Comparison of ENCODE assay signal across 10 cellular contexts in the genomic region with DNA sequence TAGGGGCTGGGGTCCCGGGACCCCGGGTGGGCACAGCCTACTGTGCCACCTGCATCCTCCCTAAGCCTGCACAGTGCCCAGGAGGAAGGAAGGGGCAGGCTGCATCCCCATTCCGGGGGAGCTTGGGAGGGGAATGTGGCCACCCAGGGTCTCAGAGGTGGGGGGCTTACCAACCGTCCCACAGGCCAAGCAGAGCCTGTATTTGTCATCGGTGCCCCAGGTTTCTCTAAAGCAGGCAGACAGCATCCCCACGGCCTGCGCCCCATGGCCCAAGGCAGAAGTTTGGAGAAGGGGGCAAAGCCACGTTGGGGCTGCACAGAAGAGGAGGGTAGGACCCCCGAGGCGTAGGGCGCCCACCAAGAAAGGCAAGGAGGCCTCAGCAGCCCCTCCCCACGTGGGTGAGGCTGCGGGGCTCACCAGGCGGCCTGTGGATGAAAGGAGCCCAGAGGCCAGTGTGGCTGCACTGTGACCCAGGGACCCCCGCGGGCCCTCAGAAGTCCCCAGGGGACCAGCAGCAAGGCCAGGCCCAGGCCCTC. TPM values are rescaled to one million over a fixed set of nuclear protein-coding genes. Genes with fewer than 3 reads are reported as not detected.
DNase-seq lines count a peak whose midpoint lies in the region; ATAC-seq, FAIRE-seq and TF ChIP-seq lines count a peak whose summit lies in the region.
"Had no signal": no experiment of that assay in that cellular context is flagged by ENCODE, and none has a peak within 500 bp of the region (broad histone marks: within the 10 kb centered on the region; RNA-seq: fewer than 3 reads in every experiment).

No MANE protein-coding gene starts in this region.

- H3K4me2 ChIP-seq in endothelial cell of umbilical vein (ENCODE audit: insufficient read depth, low read length) (no peak overlapping the region), trophoblast cell (ENCODE audit: low read length) (peak overlapping the region; percentile 40)

- peak overlapping the region; percentile 34 for H3K4me3 ChIP-seq in BJ (ENCODE audit: low read depth, low read length)
- H3K4me3 ChIP-seq in Panc1 (ENCODE audit: low read depth in 2 of 2, low read length in 2 of 2), result peak overlapping the region; percentile 37 to 44; a peak in 3 of 4 replicates
- peak overlapping the region in 1 of 3 experiments; percentile 66 for H3K4me3 ChIP-seq in endothelial cell of umbilical vein (replicated peaks in 1 of 3; ENCODE audit: insufficient read depth in 1 of 3, low read depth in 1 of 3, low read length in 3 of 3)
- no peak overlapping the region for H3K4me3 ChIP-seq in trophoblast cell (ENCODE audit: low read depth, low read length)
- H3K4me3 ChIP-seq in adrenal gland, result peak overlapping the region in 1 of 4 donors; percentile 93

- H3K4me1 ChIP-seq in Panc1 (ENCODE audit: control insufficient read depth, insufficient read depth, low read length) (no peaks in the 10 kb centered on the region; the same call in 1 of the 2 replicates), endothelial cell of umbilical vein (ENCODE audit: control insufficient read depth, extremely low read depth, insufficient read depth, low read length) (peaks cover 20% of the 10 kb centered on the region), trophoblast cell (ENCODE audit: control insufficient read depth in 1 of 2, insufficient read depth in 2 of 2, low read length in 2 of 2) (peaks cover 22 to 28% of the 10 kb centered on the region in 2 experiments), adrenal gland (replicated peaks in 1 of 2) (peaks cover 5 to 26% of the 10 kb centered on the region in 2 donors)

- H3K27me3 ChIP-seq in BJ (ENCODE audit: control insufficient read depth, insufficient read depth, low read length) (no peaks in the 10 kb centered on the region; the same call in 1 of the 2 replicates), Panc1 (ENCODE audit: control insufficient read depth, insufficient read depth, low read length) (no peaks in the 10 kb centered on the region), endothelial cell of umbilical vein (ENCODE audit: control insufficient read depth in 2 of 2, insufficient read depth in 2 of 2, low read length in 2 of 2) (no peaks in the 10 kb centered on the region), trophoblast cell (ENCODE audit: insufficient read depth, low read length) (no peaks in the 10 kb centered on the region), adrenal gland (no peaks in the 10 kb centered on the region)

- H2BK12ac ChIP-seq in trophoblast cell (ENCODE audit: low read length), result peak overlapping the region; percentile 13

- intact Hi-C loops in Panc1 (cut with micrococcal nuclease; ENCODE audit: unreplicated experiment), result no loop called here
- intact Hi-C loops in endothelial cell of umbilical vein (cut with micrococcal nuclease), result no loop called here
- intact Hi-C loops in adrenal gland (cut with DNase I), result no loop called here

- DNase-seq in BJ (ENCODE audit: low read depth), result no peak
- no peak for DNase-seq in Panc1 (ENCODE audit: low read depth, low spot score)
- no peak for DNase-seq in endothelial cell of umbilical vein (ENCODE audit: low read depth, low spot score)
- no peak for DNase-seq in trophoblast cell
- no peak for DNase-seq in NCI-H2081 (lab: John Stamatoyannopoulos, UW)
- no peak for DNase-seq in inferior parietal cortex (ENCODE audit: extremely low spot score)
- DNase-seq in adrenal gland, result no peak

- H3K23ac ChIP-seq in trophoblast cell (ENCODE audit: low read length), result no peak overlapping the region

- peaks cover 15% of the 10 kb centered on the region for H3K79me1 ChIP-seq in trophoblast cell (ENCODE audit: low read length)

- peak overlapping the region; percentile 64 for H4K8ac ChIP-seq in trophoblast cell (ENCODE audit: low read depth, low read length)

- no TSS peak for BruUV-seq in Panc1 (replicated peaks; lab: Mats Ljungman, UMichigan)
- BruUV-seq in endothelial cell of umbilical vein (replicated peaks; lab: Mats Ljungman, UMichigan), result no TSS peak

- H3K36me3 ChIP-seq in BJ (ENCODE audit: control insufficient read depth, insufficient read depth, low read length) (peaks cover 3% of the 10 kb centered on the region), Panc1 (ENCODE audit: control insufficient read depth, insufficient read depth, low read length) (no peaks in the 10 kb centered on the region; the same call in 1 of the 2 replicates), endothelial cell of umbilical vein (ENCODE audit: control insufficient read depth in 2 of 2, extremely low read depth in 1 of 2, insufficient read depth in 2 of 2, low read length in 2 of 2) (no peaks in the 10 kb centered on the region), trophoblast cell (ENCODE audit: control insufficient read depth in 1 of 2, insufficient read depth in 2 of 2, low read length in 2 of 2) (no peaks in the 10 kb centered on the region), adrenal gland (replicated peaks in 1 of 2) (no peaks in the 10 kb centered on the region)

- POLR2A ChIA-PET in BJ (lab: Charles Lee) (no interaction called here), Panc1 (lab: Charles Lee) (no interaction called here), endothelial cell of umbilical vein (lab: Charles Lee) (no interaction called here)

- H3K14ac ChIP-seq in trophoblast cell (ENCODE audit: low read length), result peak overlapping the region; percentile 77

- H3K79me2 ChIP-seq in endothelial cell of umbilical vein (ENCODE audit: control insufficient read depth, insufficient read depth, low read length) (peaks cover 35% of the 10 kb centered on the region), trophoblast cell (ENCODE audit: control insufficient read depth, insufficient read depth, low read length, poor library complexity) (peaks cover 8% of the 10 kb centered on the region)

- peak overlapping the region; percentile 39 for H4K12ac ChIP-seq in trophoblast cell (ENCODE audit: low read depth, low read length)

- H2AFZ ChIP-seq in endothelial cell of umbilical vein (ENCODE audit: low read depth, low read length), result peak overlapping the region; percentile 10
- H2AFZ ChIP-seq in trophoblast cell (ENCODE audit: insufficient read depth, low read length, poor library complexity), result peak overlapping the region; percentile 53

- in situ Hi-C loops in Panc1 (cut with HindIII; ENCODE audit: low pct_unique_long_range_greater_than_20kb, low sequenced_read_pairs), result no loop called here

- CTCF ChIA-PET in BJ (lab: Yijun Ruan, JAX) (interaction anchor here (0.7 to 10.8 kb wide), 6 partner anchors 14 to 713 kb away, joined by 3 to 93 read pairs (median 4); no protein-coding TSS in a partner anchor), Panc1 (lab: Charles Lee) (no interaction called here), endothelial cell of umbilical vein (lab: Charles Lee) (interaction anchor here (2.8 kb wide), 1 partner anchor 15 kb away, joined by 13 read pairs; no protein-coding TSS in a partner anchor)

- H3K27ac ChIP-seq in Panc1 (ENCODE audit: low read length), result no peak overlapping the region
- H3K27ac ChIP-seq in endothelial cell of umbilical vein (ENCODE audit: insufficient read depth, low read depth, low read length), result peak overlapping the region; percentile 55
- no peak overlapping the region for H3K27ac ChIP-seq in trophoblast cell (ENCODE audit: low read depth, low read length)
- H3K27ac ChIP-seq in adrenal gland, result peak overlapping the region in 2 of 5 donors; percentile 73 to 84

- TF ChIP-seq CTCF in BJ (IDR thresholded peaks at IDR 0.05; ENCODE audit: insufficient read depth, low read depth, low read length), result no peak
- TF ChIP-seq CTCF in Panc1 (IDR thresholded peaks at IDR 0.05), result no peak
- no peak for TF ChIP-seq CTCF in endothelial cell of umbilical vein (IDR thresholded peaks at IDR 0.05; ENCODE audit: extremely low read depth in 1 of 2, insufficient read depth in 1 of 2, low read depth in 1 of 2, low read length in 2 of 2)
- no peak for TF ChIP-seq CTCF in adrenal gland (IDR thresholded peaks at IDR 0.05)

- H2BK5ac ChIP-seq in trophoblast cell (ENCODE audit: low read depth, low read length, poor library complexity), result no peak overlapping the region

- H3K18ac ChIP-seq in trophoblast cell (ENCODE audit: low read length), result peak overlapping the region; percentile 31

- no peaks in the 10 kb centered on the region for H3K9me1 ChIP-seq in endothelial cell of umbilical vein (replicated peaks; ENCODE audit: control insufficient read depth, extremely low read depth, insufficient read depth, low read length)

- H3K9ac ChIP-seq in endothelial cell of umbilical vein (replicated peaks; ENCODE audit: extremely low read depth, insufficient read depth, low read length), result peak overlapping the region; percentile 29
- H3K9ac ChIP-seq in trophoblast cell (ENCODE audit: low read length), result no peak overlapping the region

- TF ChIP-seq POLR2A in endothelial cell of umbilical vein (IDR thresholded peaks at IDR 0.05; ENCODE audit: low read depth, low read length) (no peak), adrenal gland (IDR thresholded peaks at IDR 0.05) (no peak)

- H3K9me3 ChIP-seq in Panc1 (ENCODE audit: control insufficient read depth, insufficient read depth, low read depth, low read length), result no peaks in the 10 kb centered on the region
- H3K9me3 ChIP-seq in endothelial cell of umbilical vein (replicated peaks; ENCODE audit: control insufficient read depth, insufficient read depth, low read length), result no peaks in the 10 kb centered on the region
- no peaks in the 10 kb centered on the region for H3K9me3 ChIP-seq in trophoblast cell (ENCODE audit: insufficient read depth, low read depth, low read length)
- H3K9me3 ChIP-seq in adrenal gland (replicated peaks in 1 of 3), result no peaks in the 10 kb centered on the region

- FAIRE-seq in endothelial cell of umbilical vein (lab: Jason Lieb, UNC), result no peak

- H4K91ac ChIP-seq in trophoblast cell (ENCODE audit: low read depth, low read length), result peak overlapping the region; percentile 78

- H4K20me1 ChIP-seq in endothelial cell of umbilical vein (replicated peaks; ENCODE audit: control insufficient read depth, extremely low read depth, insufficient read depth, low read length), result no peaks in the 10 kb centered on the region

- ATAC-seq in Panc1, result peak; percentile 18
- ATAC-seq in GM19467 (IDR thresholded peaks at IDR 0.05; ENCODE audit: unreplicated experiment), result no peak

- WGBS in trophoblast cell (ENCODE audit: extremely low coverage, insufficient coverage, insufficient read length), result no CpG with 5 or more reads among the region's 16 CpGs
- WGBS in adrenal gland, 4 donors, result 29 to 66% (median 37%) methylated on average over 5 to 16 of the region's 16 CpGs

- H3K4ac ChIP-seq in trophoblast cell (ENCODE audit: low read depth, low read length), result peak overlapping the region; percentile 34

- H2BK120ac ChIP-seq in trophoblast cell (ENCODE audit: insufficient read depth, low read length, poor library complexity), result peak overlapping the region; percentile 34

- peak overlapping the region; percentile 28 for H2AK5ac ChIP-seq in trophoblast cell (ENCODE audit: low read length)

- dilution Hi-C loops in endothelial cell of umbilical vein (cut with MboI; ENCODE audit: extremely low pct_ligation_motif_present, low sequenced_read_pairs), result no loop called here

RNA-seq across cellular contexts. Expression of a gene that starts 0.5 kb away (rescaled TPM):
- polyA plus RNA-seq in BJ (2011; rRNA removed), result 19.2 and 33.1 TPM in 2 replicates
- 19.1 and 25.6 TPM in 2 replicates for polyA minus RNA-seq in BJ (2011; rRNA and poly(A)+ RNA removed)
- 14.2 TPM for total RNA-seq in Panc1 (2021; ENCODE audit: unreplicated experiment)
- polyA plus RNA-seq in Panc1 (2012; ENCODE audit: insufficient read length), result 23.8 TPM
- 42.8 and 47.1 TPM in 2 replicates for total RNA-seq in endothelial cell of umbilical vein
- 34.6 and 40.3 TPM in 2 replicates for polyA plus RNA-seq in endothelial cell of umbilical vein
- 16.7 and 24.9 TPM in 2 replicates for polyA plus RNA-seq in endothelial cell of umbilical vein (2011; cell fraction: cytosol; rRNA removed)
- 81.4 and 102 TPM in 2 replicates for polyA plus RNA-seq in endothelial cell of umbilical vein (2011; cell fraction: nucleus; rRNA removed)
- polyA plus RNA-seq in endothelial cell of umbilical vein (2012), result 22.3 and 40.4 TPM in 2 replicates
- polyA minus RNA-seq in endothelial cell of umbilical vein, result 12.5 and 17.5 TPM in 2 replicates
- polyA minus RNA-seq in endothelial cell of umbilical vein (2011; cell fraction: cytosol; rRNA and poly(A)+ RNA removed), result 7.5 TPM
- polyA minus RNA-seq in endothelial cell of umbilical vein (2011; cell fraction: nucleus; rRNA and poly(A)+ RNA removed), result 20.3 and 41.3 TPM in 2 replicates
- 17.8 and 18.5 TPM in 2 replicates for polyA plus RNA-seq in trophoblast cell (2013)
- total RNA-seq in adrenal gland, result 10 to 100 TPM in 7 of 8 donors, 1 to 10 TPM in 1; 9.9 to 50.4 (median 17.2) TPM
- polyA plus RNA-seq in adrenal gland, result 10 to 100 TPM in 2 of 3 donors, 1 to 10 TPM in 1; 2.9 to 48.9 (median 31.5) TPM

RNA-seq across cellular contexts. Expression of a gene that starts 23.0 kb away (rescaled TPM):
- polyA plus RNA-seq in BJ (2011; rRNA removed), result not detected in 2 replicates
- polyA minus RNA-seq in BJ (2011; rRNA and poly(A)+ RNA removed), result not detected in 2 replicates
- total RNA-seq in Panc1 (2021; ENCODE audit: unreplicated experiment), result not detected
- polyA plus RNA-seq in Panc1 (2012; ENCODE audit: insufficient read length), result not detected
- not detected in 2 replicates for total RNA-seq in endothelial cell of umbilical vein
- polyA plus RNA-seq in endothelial cell of umbilical vein, result not detected in 2 replicates
- not detected in 2 replicates for polyA plus RNA-seq in endothelial cell of umbilical vein (2011; cell fraction: cytosol; rRNA removed)
- not detected in 2 replicates for polyA plus RNA-seq in endothelial cell of umbilical vein (2011; cell fraction: nucleus; rRNA removed)
- not detected in 2 replicates for polyA plus RNA-seq in endothelial cell of umbilical vein (2012)
- polyA minus RNA-seq in endothelial cell of umbilical vein, result not detected in 2 replicates
- 0.41 TPM for polyA minus RNA-seq in endothelial cell of umbilical vein (2011; cell fraction: cytosol; rRNA and poly(A)+ RNA removed)
- not detected in 2 replicates for polyA minus RNA-seq in endothelial cell of umbilical vein (2011; cell fraction: nucleus; rRNA and poly(A)+ RNA removed)
- polyA plus RNA-seq in trophoblast cell (2013), result 0.04 TPM in 2 replicates
- under 1 TPM in 7 of 8 donors, not detected in 1; 0.04 to 0.19 (median 0.09) TPM for total RNA-seq in adrenal gland
- under 1 TPM; under 0.01 to 0.08 (median 0.04) TPM for polyA plus RNA-seq in adrenal gland
- total RNA-seq: glomerular endothelial cell; T-helper 1 cell treated with Interleukin-12 subunit alpha and Interleukin-12 subunit beta and Interleukin-4 antibody, amounts not matched to agents 30 ng/mL and 1 ng/mL, for 36 hours had no signal

RNA-seq across cellular contexts. Expression of a gene that starts 36.7 kb away (rescaled TPM):
- polyA plus RNA-seq in BJ (2011; rRNA removed), result 7.2 and 8.5 TPM in 2 replicates
- 1.2 and 2.3 TPM in 2 replicates for polyA minus RNA-seq in BJ (2011; rRNA and poly(A)+ RNA removed)
- 26.5 TPM for total RNA-seq in Panc1 (2021; ENCODE audit: unreplicated experiment)
- polyA plus RNA-seq in Panc1 (2012; ENCODE audit: insufficient read length), result 37.5 TPM
- total RNA-seq in endothelial cell of umbilical vein, result 26.9 and 27.5 TPM in 2 replicates
- polyA plus RNA-seq in endothelial cell of umbilical vein, result 23.0 and 38.4 TPM in 2 replicates
- polyA plus RNA-seq in endothelial cell of umbilical vein (2011; cell fraction: cytosol; rRNA removed), result 12.6 and 14.5 TPM in 2 replicates
- polyA plus RNA-seq in endothelial cell of umbilical vein (2011; cell fraction: nucleus; rRNA removed), result 7.0 and 8.5 TPM in 2 replicates
- polyA plus RNA-seq in endothelial cell of umbilical vein (2012), result 12.0 and 12.5 TPM in 2 replicates
- polyA minus RNA-seq in endothelial cell of umbilical vein, result 2.1 and 2.6 TPM in 2 replicates
- 6.8 TPM for polyA minus RNA-seq in endothelial cell of umbilical vein (2011; cell fraction: cytosol; rRNA and poly(A)+ RNA removed)
- 1.7 and 3.0 TPM in 2 replicates for polyA minus RNA-seq in endothelial cell of umbilical vein (2011; cell fraction: nucleus; rRNA and poly(A)+ RNA removed)
- polyA plus RNA-seq in trophoblast cell (2013), result 8.7 and 10.1 TPM in 2 replicates
- 10 to 100 TPM; 12.1 to 28.9 (median 18.3) TPM for total RNA-seq in adrenal gland
- polyA plus RNA-seq in adrenal gland, result 10 to 100 TPM in 2 of 3 donors, 1 to 10 TPM in 1; 3.1 to 20.5 (median 14.7) TPM

RNA-seq across cellular contexts. Expression of a gene that starts 46.6 kb away (rescaled TPM):
- polyA plus RNA-seq in BJ (2011; rRNA removed) (12.9 and 21.3 TPM in 2 replicates), endothelial cell of umbilical vein (0.19 and 0.22 TPM in 2 replicates), adrenal gland (10 to 100 TPM in 1 of 3 donors, 1 to 10 TPM in 1, under 1 TPM in 1; 0.35 to 10.6 (median 5.7) TPM)
- 12.0 and 14.5 TPM in 2 replicates for polyA minus RNA-seq in BJ (2011; rRNA and poly(A)+ RNA removed)
- total RNA-seq in Panc1 (2021; ENCODE audit: unreplicated experiment) (1.7 TPM), endothelial cell of umbilical vein (0.16 and 0.71 TPM in 2 replicates), adrenal gland (1 to 10 TPM; 1.1 to 5.8 (median 4.0) TPM)
- polyA plus RNA-seq in Panc1 (2012; ENCODE audit: insufficient read length), result 1.1 TPM
- 0.13 and 0.23 TPM in 2 replicates for polyA plus RNA-seq in endothelial cell of umbilical vein (2011; cell fraction: cytosol; rRNA removed)
- polyA plus RNA-seq in endothelial cell of umbilical vein (2011; cell fraction: nucleus; rRNA removed), result 0.83 and 0.88 TPM in 2 replicates
- polyA plus RNA-seq in endothelial cell of umbilical vein (2012), result 0.43 and 0.74 TPM in 2 replicates
- polyA minus RNA-seq in endothelial cell of umbilical vein, result 0.28 and 0.39 TPM in 2 replicates
- 2.0 TPM for polyA minus RNA-seq in endothelial cell of umbilical vein (2011; cell fraction: cytosol; rRNA and poly(A)+ RNA removed)
- 0.34 and 0.43 TPM in 2 replicates for polyA minus RNA-seq in endothelial cell of umbilical vein (2011; cell fraction: nucleus; rRNA and poly(A)+ RNA removed)
- polyA plus RNA-seq in trophoblast cell (2013), result 0.55 and 0.61 TPM in 2 replicates
